In genomic region chr6:150634641-150635292, GRCh38 we compare ENCODE assay signal across 1 cellular context.
TF ChIP-seq lines count a peak whose summit lies in the region.

No MANE protein-coding gene starts in this region.

TF ChIP-seq in HEK293, 187 proteins besides CTCF, POLR2A, EP300 and RAD21 (continued from another document):
- TF ChIP-seq ZNF148 (tag by site-specific recombination; IDR thresholded peaks at IDR 0.05; ENCODE audit: borderline replicate concordance) (no peak), GLI2 (tag by site-specific recombination; IDR thresholded peaks at IDR 0.05; ENCODE audit: borderline replicate concordance, low read depth) (no peak), ZNF514 (tag by site-specific recombination; IDR thresholded peaks at IDR 0.05) (no peak), EGR2 (tag by site-specific recombination; IDR thresholded peaks at IDR 0.05; ENCODE audit: low read depth) (no peak), ZNF704 (tag by site-specific recombination; IDR thresholded peaks at IDR 0.05) (no peak), SCRT2 (tag by site-specific recombination; IDR thresholded peaks at IDR 0.05) (no peak), ZNF221 (tag by site-specific recombination; IDR thresholded peaks at IDR 0.05; ENCODE audit: borderline replicate concordance) (no peak), ZNF184 (tag by site-specific recombination; IDR thresholded peaks at IDR 0.05) (no peak)
